In genomic region chr19:10332965-10333757, GRCh38 we compare ENCODE assay signal across 8 cellular contexts. TPM values are rescaled to one million over a fixed set of nuclear protein-coding genes. Genes with fewer than 3 reads are reported as not detected.
DNase-seq lines count a peak whose midpoint lies in the region; ATAC-seq and TF ChIP-seq lines count a peak whose summit lies in the region.

A gene with protein sequence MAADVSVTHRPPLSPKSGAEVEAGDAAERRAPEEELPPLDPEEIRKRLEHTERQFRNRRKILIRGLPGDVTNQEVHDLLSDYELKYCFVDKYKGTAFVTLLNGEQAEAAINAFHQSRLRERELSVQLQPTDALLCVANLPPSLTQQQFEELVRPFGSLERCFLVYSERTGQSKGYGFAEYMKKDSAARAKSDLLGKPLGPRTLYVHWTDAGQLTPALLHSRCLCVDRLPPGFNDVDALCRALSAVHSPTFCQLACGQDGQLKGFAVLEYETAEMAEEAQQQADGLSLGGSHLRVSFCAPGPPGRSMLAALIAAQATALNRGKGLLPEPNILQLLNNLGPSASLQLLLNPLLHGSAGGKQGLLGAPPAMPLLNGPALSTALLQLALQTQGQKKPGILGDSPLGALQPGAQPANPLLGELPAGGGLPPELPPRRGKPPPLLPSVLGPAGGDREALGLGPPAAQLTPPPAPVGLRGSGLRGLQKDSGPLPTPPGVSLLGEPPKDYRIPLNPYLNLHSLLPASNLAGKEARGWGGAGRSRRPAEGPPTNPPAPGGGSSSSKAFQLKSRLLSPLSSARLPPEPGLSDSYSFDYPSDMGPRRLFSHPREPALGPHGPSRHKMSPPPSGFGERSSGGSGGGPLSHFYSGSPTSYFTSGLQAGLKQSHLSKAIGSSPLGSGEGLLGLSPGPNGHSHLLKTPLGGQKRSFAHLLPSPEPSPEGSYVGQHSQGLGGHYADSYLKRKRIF (minus strand): TSS chr19:10333529. CDS start chr19:10333507, 22 bp downstream.

- ATAC-seq in HG02588 (IDR thresholded peaks at IDR 0.05; ENCODE audit: unreplicated experiment) = peak; percentile 85

- peak within 1 kb of the TSS; percentile 93 for H3K27ac ChIP-seq in SK-N-MC
- peak within 1 kb of the TSS; percentile 87 for H3K27ac ChIP-seq in neutrophil
- H3K27ac ChIP-seq in substantia nigra (ENCODE audit: low read depth, low read length, poor library complexity, severe bottlenecking) = peak within 1 kb of the TSS; percentile 94

- H3K4me3 ChIP-seq in GM08714 (ENCODE audit: low read length) (peak within 1 kb of the TSS; percentile 75), SK-N-MC (peak within 1 kb of the TSS; percentile 88), neutrophil (ENCODE audit: low read depth in 1 of 2, low read length in 1 of 2) (peak within 1 kb of the TSS; percentile 87 to 95)

- H3K9me3 ChIP-seq in SK-N-MC (ENCODE audit: low read depth, low read length) (no peaks in the 10 kb centered on the region), neutrophil (peaks cover 3% of the 10 kb centered on the region)

- no peaks in the 10 kb centered on the region for H3K27me3 ChIP-seq in neutrophil

- H3K4me1 ChIP-seq in neutrophil (ENCODE audit: control insufficient read depth in 1 of 2, insufficient read depth in 1 of 2, low read depth in 1 of 2, low read length in 1 of 2) = peaks cover 56 to 60% of the 10 kb centered on the region in 2 experiments

- peak; percentile 20 for TF ChIP-seq CTCF in neutrophil (IDR thresholded peaks at IDR 0.05)

- H3K4me1 Mint-ChIP-seq in activated naive CD4-positive, alpha-beta T cell treated with anti-CD3 and anti-CD28 coated beads for 36 hours (ENCODE audit: low read depth) = peaks cover 36% of the 10 kb centered on the region

- H3K9me3 Mint-ChIP-seq in activated naive CD4-positive, alpha-beta T cell treated with anti-CD3 and anti-CD28 coated beads for 36 hours = no peaks in the 10 kb centered on the region

- peaks cover 33% of the 10 kb centered on the region for H3K36me3 Mint-ChIP-seq in activated naive CD4-positive, alpha-beta T cell treated with anti-CD3 and anti-CD28 coated beads for 36 hours (ENCODE audit: low read depth)

- DNase-seq in NCI-H1048 (lab: John Stamatoyannopoulos, UW) = peak; percentile 87
- peak; percentile 72 for DNase-seq in SK-N-MC (ENCODE audit: low read depth, low spot score)
- peak; percentile 99 for DNase-seq in activated naive CD4-positive, alpha-beta T cell treated with anti-CD3 and anti-CD28 coated beads for 36 hours
- DNase-seq in foreskin melanocyte = peak; percentile 91
- peak; percentile 79 to 99 (median 96) for DNase-seq in substantia nigra (lab: John Stamatoyannopoulos, UW)

- peak within 1 kb of the TSS; percentile 96 for H3K27ac Mint-ChIP-seq in activated naive CD4-positive, alpha-beta T cell treated with anti-CD3 and anti-CD28 coated beads for 36 hours

- H3K36me3 ChIP-seq in SK-N-MC (ENCODE audit: insufficient read depth, low read length) (peaks cover 25% of the 10 kb centered on the region; the same call in 1 of the 2 replicates), neutrophil (peaks cover 85% of the 10 kb centered on the region)

- peak within 1 kb of the TSS; percentile 94 for H3K4me3 Mint-ChIP-seq in activated naive CD4-positive, alpha-beta T cell treated with anti-CD3 and anti-CD28 coated beads for 36 hours

- peak within 1 kb of the TSS; percentile 95 for H3K9ac ChIP-seq in SK-N-MC (ENCODE audit: insufficient read length)

- H3K27me3 Mint-ChIP-seq in activated naive CD4-positive, alpha-beta T cell treated with anti-CD3 and anti-CD28 coated beads for 36 hours (ENCODE audit: low read depth) = no peaks in the 10 kb centered on the region

- intact Hi-C loops in activated naive CD4-positive, alpha-beta T cell treated with anti-CD3 and anti-CD28 coated beads for 36 hours (cut with micrococcal nuclease) = loop anchor here (1.0 to 10.0 kb wide), 7 partner anchors 16 to 632 kb away; partner anchors contain the start of genes ANGPTL6, DNMT1, FDX2 and ICAM1

- CTCF ChIA-PET in activated naive CD4-positive, alpha-beta T cell treated with anti-CD3 and anti-CD28 coated beads for 36 hours (lab: Charles Lee) = interaction anchor here (0.9 to 1.1 kb wide), 2 partner anchors 41 to 44 kb away, joined by 3 read pairs; no protein-coding TSS in a partner anchor

RNA-seq across cellular contexts. Expression of the gene that starts here (rescaled TPM):
- total RNA-seq in activated naive CD4-positive, alpha-beta T cell treated with anti-CD3 and anti-CD28 coated beads for 36 hours = 10 to 100 TPM; 63.0 to 69.0 TPM

Comparison
In these comparisons a context has a peak if more than half of its experiments do, and no peak if none do; other contexts are left out.
1. Peak in every context shown above with its lines: DNase-seq, ATAC-seq, H3K4me3 ChIP-seq and H3K27ac ChIP-seq.